8 cellular contexts compared by ENCODE assay signal in genomic region chr1:156706647-156707008, GRCh38. TPM values are rescaled to one million over a fixed set of nuclear protein-coding genes. Genes with fewer than 3 reads are reported as not detected.
DNase-seq lines count a peak whose midpoint lies in the region; ATAC-seq and TF ChIP-seq lines count a peak whose summit lies in the region.

No MANE protein-coding gene starts in this region.

- H2AFZ ChIP-seq in IMR-90 (replicated peaks; ENCODE audit: low read length, poor library complexity) = peak overlapping the region; percentile 90

- H2BK20ac ChIP-seq in IMR-90 (ENCODE audit: low read depth, low read length) = peak overlapping the region; percentile 70

- H3K4ac ChIP-seq in IMR-90 (ENCODE audit: low read depth, low read length) = peak overlapping the region; percentile 81

- peak overlapping the region; percentile 58; the same call in 2 of the 3 replicates for H2BK15ac ChIP-seq in IMR-90 (ENCODE audit: low read depth, low read length)

- H3K27ac ChIP-seq in IMR-90 (ENCODE audit: insufficient read depth, low read length) = peak overlapping the region; percentile 10; the same call in 1 of the 2 replicates
- peak overlapping the region; percentile 52 for H3K27ac ChIP-seq in caudate nucleus (ENCODE audit: low read depth, low read length)
- peak overlapping the region in 2 of 3 donors; percentile 33 to 59 for H3K27ac ChIP-seq in thyroid gland

- peak overlapping the region; percentile 35 for H3K9ac ChIP-seq in IMR-90 (ENCODE audit: low read depth, low read length)

- no peak overlapping the region for H3K4me3 ChIP-seq in IMR-90 (ENCODE audit: insufficient read depth, low read depth, low read length)
- H3K4me3 ChIP-seq in thyroid gland (replicated peaks in 1 of 3) = peak overlapping the region in 1 of 3 donors; percentile 34

- ATAC-seq in IMR-90 (ENCODE audit: low read depth) = no peak
- peak; percentile 39 for ATAC-seq in left lobe of liver
- no peak for ATAC-seq in GM21526 (IDR thresholded peaks at IDR 0.05; ENCODE audit: low FRiP score, unreplicated experiment)
- no peak for ATAC-seq in GM21360 (IDR thresholded peaks at IDR 0.05; ENCODE audit: unreplicated experiment)

- TF ChIP-seq CTCF in IMR-90 (conservative IDR thresholded peaks at IDR 0.05; ENCODE audit: low read depth, low read length) (no peak), thyroid gland (IDR thresholded peaks at IDR 0.05) (no peak)

- H3K4me2 ChIP-seq in IMR-90 (ENCODE audit: low read depth, low read length) = peak overlapping the region; percentile 30; the same call in 1 of the 2 replicates

- no peak overlapping the region for H3K56ac ChIP-seq in IMR-90 (ENCODE audit: extremely low read depth, insufficient read depth, low read length)

- H2AK5ac ChIP-seq in IMR-90 (ENCODE audit: low read depth, low read length) = peak overlapping the region; percentile 89

- H3K14ac ChIP-seq in IMR-90 (replicated peaks; ENCODE audit: low read depth, low read length) = 0 out of 2 replicates have a peak overlapping the region, but pooled peaks have one; percentile 60

- POLR2A ChIA-PET in IMR-90 (lab: Charles Lee; ENCODE audit: unreplicated experiment) = no interaction called here

- 0 out of 2 replicates have a peak overlapping the region, but pooled peaks have one; percentile 20 for H3K23ac ChIP-seq in IMR-90 (ENCODE audit: low read depth, low read length)

- H4K20me1 ChIP-seq in IMR-90 (ENCODE audit: insufficient read depth, low read length) = no peaks in the 10 kb centered on the region

- DNase-seq in AG08396 (ENCODE audit: low spot score) (peak; percentile 64), IMR-90 (no peak), caudate nucleus (lab: John Stamatoyannopoulos, UW) (peak in 15 of 61 donors; percentile 11 to 65 (median 30)), left lobe of liver (ENCODE audit: low spot score) (no peak), thyroid gland (peak; percentile 50 to 57), HUDEP-2 (lab: John Stamatoyannopoulos, UW; ENCODE audit: unreplicated experiment in 76 of 76) (no peak)

- H2BK120ac ChIP-seq in IMR-90 (ENCODE audit: low read depth, low read length) = peak overlapping the region; percentile 67

- H4K91ac ChIP-seq in IMR-90 (ENCODE audit: insufficient read depth, low read depth, low read length) = peak overlapping the region; percentile 78

- no peak for TF ChIP-seq RAD21 in IMR-90 (IDR thresholded peaks at IDR 0.05; ENCODE audit: low read length)

- CTCF ChIA-PET in IMR-90 (lab: Yijun Ruan, JAX) = interaction anchor here (6.9 kb wide), 1 partner anchor 16 kb away, joined by 54 read pairs; no protein-coding TSS in a partner anchor

- H2BK5ac ChIP-seq in IMR-90 (ENCODE audit: low read depth, low read length, poor library complexity, severe bottlenecking) = no peak overlapping the region

- H3K36me3 ChIP-seq in IMR-90 (ENCODE audit: control insufficient read depth, insufficient read depth, low read length) = no peaks in the 10 kb centered on the region
- H3K36me3 ChIP-seq in thyroid gland = no peaks in the 10 kb centered on the region

- intact Hi-C loops in IMR-90 (cut with micrococcal nuclease) = no loop called here
- intact Hi-C loops in thyroid gland (cut with DNase I) = no loop called here

- no TSS peak for BruUV-seq in IMR-90 (replicated peaks; lab: Mats Ljungman, UMichigan)

- peaks cover 5% of the 10 kb centered on the region for H3K27me3 ChIP-seq in IMR-90 (ENCODE audit: control insufficient read depth, insufficient read depth, low read length)
- no peaks in the 10 kb centered on the region for H3K27me3 ChIP-seq in thyroid gland

- WGBS in IMR-90 (ENCODE audit: extremely low coverage in 2 of 2, insufficient read length in 1 of 2), 2 experiments = no CpG with 5 or more reads among the region's 24 CpGs
- 9 to 13% methylated on average over 21 to 22 of the region's 24 CpGs for WGBS in thyroid gland, 2 donors

- H3K4me1 ChIP-seq in IMR-90 (ENCODE audit: control insufficient read depth, insufficient read depth, low read length) (peaks cover 48% of the 10 kb centered on the region), thyroid gland (peaks cover 40 to 52% of the 10 kb centered on the region in 2 donors)

- in situ Hi-C loops in IMR-90 (cut with MboI; ENCODE audit: low sequenced_read_pairs) = no loop called here

- peaks cover 3% of the 10 kb centered on the region; the same call in 1 of the 2 replicates for H3K9me1 ChIP-seq in IMR-90 (ENCODE audit: insufficient read depth, low read length)

- peak overlapping the region; percentile 28 to 88 for H4K8ac ChIP-seq in IMR-90 (ENCODE audit: low read depth in 2 of 2, low read length in 2 of 2)

- H3K9me3 ChIP-seq in IMR-90 (ENCODE audit: control insufficient read depth, insufficient read depth, low read length) (no peaks in the 10 kb centered on the region), thyroid gland (no peaks in the 10 kb centered on the region)

- dilution Hi-C loops in IMR-90 (cut with HindIII; ENCODE audit: low sequenced_read_pairs, unreplicated experiment) = no loop called here

- peak overlapping the region; percentile 90 for H2AK9ac ChIP-seq in IMR-90 (replicated peaks; ENCODE audit: low read depth, low read length, poor library complexity)

- no peak for TF ChIP-seq POLR2A in IMR-90 (IDR thresholded peaks at IDR 0.05; ENCODE audit: low read depth, low read length)
- no peak for TF ChIP-seq POLR2A in thyroid gland (IDR thresholded peaks at IDR 0.05)

- no peaks in the 10 kb centered on the region for H3K79me1 ChIP-seq in IMR-90 (ENCODE audit: low read depth in 1 of 2, low read length in 2 of 2)

- peak overlapping the region; percentile 73 for H4K5ac ChIP-seq in IMR-90 (ENCODE audit: low read depth, low read length)

- H3K18ac ChIP-seq in IMR-90 (ENCODE audit: low read depth, low read length) = peak overlapping the region; percentile 9; the same call in 1 of the 2 replicates

TF ChIP-seq in IMR-90, 13 proteins besides CTCF, POLR2A, EP300 and RAD21:
- TF ChIP-seq FOS (IDR thresholded peaks at IDR 0.05; ENCODE audit: low read depth, low read length) (no peak), USF2 (IDR thresholded peaks at IDR 0.05; ENCODE audit: low read depth, low read length) (no peak), MXI1 (IDR thresholded peaks at IDR 0.05; ENCODE audit: borderline replicate concordance, low read depth, low read length) (no peak), ELK1 (IDR thresholded peaks at IDR 0.05; ENCODE audit: borderline replicate concordance, low read depth, low read length) (no peak), RCOR1 (IDR thresholded peaks at IDR 0.05; ENCODE audit: insufficient replicate concordance, low read length) (no peak), BHLHE40 (IDR thresholded peaks at IDR 0.05; ENCODE audit: low read depth, low read length) (no peak), NFE2L2 (IDR thresholded peaks at IDR 0.05; ENCODE audit: low read depth, low read length) (no peak), MAFK (IDR thresholded peaks at IDR 0.05; ENCODE audit: low read depth, low read length) (no peak)

RNA-seq across cellular contexts. Expression of gene CRABP2, which starts 1.2 kb away (rescaled TPM):
- 6.1 and 6.3 TPM in 2 replicates for total RNA-seq in IMR-90 (2012; rRNA removed)
- polyA plus RNA-seq in IMR-90 (2012; rRNA removed) = 12.2 and 15.7 TPM in 2 replicates
- 12.2 and 23.5 TPM in 2 replicates for polyA plus RNA-seq in IMR-90 (2012; cell fraction: cytosol; rRNA removed)
- 6.7 and 8.7 TPM in 2 replicates for polyA plus RNA-seq in IMR-90 (2012; cell fraction: nucleus; rRNA removed; ENCODE audit: low replicate concordance)
- total RNA-seq in left lobe of liver = 0.33 TPM
- 10 to 100 TPM in 1 of 4 donors, 1 to 10 TPM in 2, not detected in 1; 3.0 to 15.3 (median 4.5) TPM for total RNA-seq in thyroid gland

RNA-seq across cellular contexts. Expression of gene METTL25B, which starts 21.6 kb away (rescaled TPM):
- total RNA-seq in IMR-90 (2012; rRNA removed) (2.3 and 3.1 TPM in 2 replicates), left lobe of liver (26.8 TPM), thyroid gland (10 to 100 TPM; 15.5 to 33.4 (median 25.3) TPM)
- 9.6 and 10.1 TPM in 2 replicates for polyA plus RNA-seq in IMR-90 (2012; rRNA removed)
- polyA plus RNA-seq in IMR-90 (2012; cell fraction: cytosol; rRNA removed) = 6.7 and 10.8 TPM in 2 replicates
- 21.6 and 31.1 TPM in 2 replicates for polyA plus RNA-seq in IMR-90 (2012; cell fraction: nucleus; rRNA removed; ENCODE audit: low replicate concordance)

RNA-seq across cellular contexts. Expression of gene ISG20L2, which starts 21.9 kb away (rescaled TPM):
- total RNA-seq in IMR-90 (2012; rRNA removed) (13.6 and 17.0 TPM in 2 replicates), left lobe of liver (10.8 TPM), thyroid gland (10 to 100 TPM; 13.6 to 34.9 (median 18.2) TPM)
- polyA plus RNA-seq in IMR-90 (2012; rRNA removed) = 27.2 and 27.3 TPM in 2 replicates
- polyA plus RNA-seq in IMR-90 (2012; cell fraction: cytosol; rRNA removed) = 11.1 and 15.5 TPM in 2 replicates
- polyA plus RNA-seq in IMR-90 (2012; cell fraction: nucleus; rRNA removed; ENCODE audit: low replicate concordance) = 9.0 and 15.3 TPM in 2 replicates

RNA-seq across cellular contexts. Expression of gene NES, which starts 29.4 kb away (rescaled TPM):
- total RNA-seq in IMR-90 (2012; rRNA removed) = 40.1 and 46.1 TPM in 2 replicates
- 25.3 and 26.7 TPM in 2 replicates for polyA plus RNA-seq in IMR-90 (2012; rRNA removed)
- polyA plus RNA-seq in IMR-90 (2012; cell fraction: cytosol; rRNA removed) = 12.6 and 13.2 TPM in 2 replicates
- polyA plus RNA-seq in IMR-90 (2012; cell fraction: nucleus; rRNA removed; ENCODE audit: low replicate concordance) = 30.6 and 35.9 TPM in 2 replicates
- 1.4 TPM for total RNA-seq in left lobe of liver
- 10 to 100 TPM in 2 of 4 donors, 1 to 10 TPM in 2; 4.3 to 10.4 (median 9.0) TPM for total RNA-seq in thyroid gland

RNA-seq across cellular contexts. Expression of gene MRPL24, which starts 34.3 kb away (rescaled TPM):
- total RNA-seq in IMR-90 (2012; rRNA removed) = 65.3 and 68.8 TPM in 2 replicates
- 94.9 and 99.5 TPM in 2 replicates for polyA plus RNA-seq in IMR-90 (2012; rRNA removed)
- polyA plus RNA-seq in IMR-90 (2012; cell fraction: cytosol; rRNA removed) = 81.9 and 119 TPM in 2 replicates
- polyA plus RNA-seq in IMR-90 (2012; cell fraction: nucleus; rRNA removed; ENCODE audit: low replicate concordance) = 30.0 and 38.2 TPM in 2 replicates
- 68.7 TPM for total RNA-seq in left lobe of liver
- total RNA-seq in thyroid gland = 10 to 100 TPM; 22.9 to 55.6 (median 35.9) TPM

Comparison
In these comparisons a context has a peak if more than half of its experiments do, and no peak if none do; other contexts are left out.
1. DNase-seq: peak in AG08396 (single experiment) and thyroid gland (2 of 2); none in IMR-90 (single experiment), left lobe of liver (single experiment) and HUDEP-2 (0 of 76).
2. Peak in every context shown above with its lines, with median percentiles within 50 percentile points of each other: H3K27ac ChIP-seq.